ENCODE assay signal across 9 cellular contexts in genomic region chr5:136132557-136133415, GRCh38. TPM values are rescaled to one million over a fixed set of nuclear protein-coding genes. Genes with fewer than 3 reads are reported as not detected.
DNase-seq lines count a peak whose midpoint lies in the region; ATAC-seq, FAIRE-seq and TF ChIP-seq lines count a peak whose summit lies in the region.
"Had no signal": no experiment of that assay in that cellular context is flagged by ENCODE, and none has a peak within 500 bp of the region (broad histone marks: within the 10 kb centered on the region; RNA-seq: fewer than 3 reads in every experiment).

Gene SMAD5, plus strand, starts transcription at chr5:136132845. Its CDS starts 20,916 bp downstream, at chr5:136153761.

- peaks cover 34% of the 10 kb centered on the region for H3K4me1 ChIP-seq in keratinocyte (ENCODE audit: control insufficient read depth, extremely low read depth, insufficient read depth, low read length)

- dilution Hi-C loops in keratinocyte (cut with MboI; ENCODE audit: extremely low pct_ligation_motif_present, low sequenced_read_pairs): no loop called here

- H3K9me1 ChIP-seq in keratinocyte (ENCODE audit: control insufficient read depth, extremely low read depth, insufficient read depth, low read length): no peaks in the 10 kb centered on the region

- H3K4me2 ChIP-seq in keratinocyte (ENCODE audit: control insufficient read depth, extremely low read depth, insufficient read depth, low read depth, low read length): peak within 1 kb of the TSS; percentile 98

- FAIRE-seq in keratinocyte (lab: Jason Lieb, UNC): peak; percentile 61
- FAIRE-seq: TTC549 had no signal

- peak within 1 kb of the TSS; percentile 61 to 97 (median 95) for H3K4me3 ChIP-seq in keratinocyte (ENCODE audit: control insufficient read depth in 2 of 3, extremely low read depth in 1 of 3, insufficient read depth in 2 of 3, low read depth in 1 of 3, low read length in 3 of 3)

- TF ChIP-seq CTCF in keratinocyte (optimal IDR thresholded peaks at IDR 0.05 in 1 of 3, IDR thresholded peaks at IDR 0.05 in 1 of 3, conservative IDR thresholded peaks at IDR 0.05 in 1 of 3; ENCODE audit: extremely low read depth in 1 of 3, insufficient read depth in 2 of 3, low read length in 3 of 3): no peak

- H3K27me3 ChIP-seq in keratinocyte (ENCODE audit: control insufficient read depth, extremely low read depth, insufficient read depth, low read length): no peaks in the 10 kb centered on the region

- H4K20me1 ChIP-seq in keratinocyte (ENCODE audit: control insufficient read depth, extremely low read depth, insufficient read depth, low read length): peaks cover 11% of the 10 kb centered on the region

- peak; percentile 92 for ATAC-seq in GM18907 (IDR thresholded peaks at IDR 0.05; ENCODE audit: unreplicated experiment)
- peak; percentile 92 for ATAC-seq in HG03139 (IDR thresholded peaks at IDR 0.05; ENCODE audit: unreplicated experiment)

- peaks cover 0 to 4% of the 10 kb centered on the region in 2 experiments for H3K36me3 ChIP-seq in keratinocyte (ENCODE audit: control insufficient read depth in 2 of 2, extremely low read depth in 1 of 2, insufficient read depth in 2 of 2, low read length in 2 of 2)

- H3K27ac ChIP-seq in keratinocyte (ENCODE audit: control insufficient read depth, insufficient read depth, low read length): peak within 1 kb of the TSS; percentile 86

- DNase-seq in AG08396 (ENCODE audit: low spot score) (peak; percentile 100), NCI-H226 (peak; percentile 91), cerebellar cortex (ENCODE audit: low spot score) (peak; percentile 92), keratinocyte (ENCODE audit: low read depth, low spot score) (no peak)
- DNase-seq in activated CD4-positive, CD25-positive, alpha-beta regulatory T cell treated with anti-CD3 and anti-CD28 coated beads, Interleukin-2, amount 50 U/mL, for 72 hours: peak; percentile 75
- peak; percentile 37 to 71 (median 56) for DNase-seq in stimulated activated CD4-positive, alpha-beta T cell treated with anti-CD3 and anti-CD28 coated beads, Interleukin-12 subunit alpha, Interleukin-12 subunit beta, amount 100 ng/mL, for 48 hours (ENCODE audit: low read depth in 2 of 3, low spot score in 1 of 3)

- H2AFZ ChIP-seq in keratinocyte (ENCODE audit: control insufficient read depth, low read length): peak within 1 kb of the TSS; percentile 94

- H3K9ac ChIP-seq in keratinocyte (ENCODE audit: control insufficient read depth, extremely low read depth, insufficient read depth, low read length): peak within 1 kb of the TSS; percentile 95

- peaks cover 47% of the 10 kb centered on the region for H3K79me2 ChIP-seq in keratinocyte (ENCODE audit: control insufficient read depth, insufficient read depth, low read length)

- H3K9me3 ChIP-seq in keratinocyte (ENCODE audit: control insufficient read depth, low read depth, low read length): no peaks in the 10 kb centered on the region

RNA-seq across cellular contexts. Expression of gene SMAD5, which starts in this region (rescaled TPM):
- 51.4 to 72.1 TPM (median 65.4 TPM) in 3 replicates for polyA plus RNA-seq in keratinocyte
- 21.0 TPM for polyA plus RNA-seq in keratinocyte (2011; ENCODE audit: low read depth)
- polyA plus RNA-seq in keratinocyte (2011; cell fraction: cytosol; rRNA removed): 34.2 and 66.0 TPM in 2 replicates
- polyA plus RNA-seq in keratinocyte (2011; cell fraction: nucleus; rRNA removed): 60.3 and 81.8 TPM in 2 replicates
- 24.6 and 30.3 TPM in 2 replicates for polyA plus RNA-seq in keratinocyte (2012; ENCODE audit: low replicate concordance)
- 51.0 to 171 TPM (median 117 TPM) in 3 replicates for polyA minus RNA-seq in keratinocyte
- 58.9 TPM for polyA minus RNA-seq in keratinocyte (2011; cell fraction: cytosol; rRNA and poly(A)+ RNA removed)
- polyA minus RNA-seq in keratinocyte (2011; cell fraction: nucleus; rRNA and poly(A)+ RNA removed): 45.5 and 106 TPM in 2 replicates
